In the genomic region with DNA sequence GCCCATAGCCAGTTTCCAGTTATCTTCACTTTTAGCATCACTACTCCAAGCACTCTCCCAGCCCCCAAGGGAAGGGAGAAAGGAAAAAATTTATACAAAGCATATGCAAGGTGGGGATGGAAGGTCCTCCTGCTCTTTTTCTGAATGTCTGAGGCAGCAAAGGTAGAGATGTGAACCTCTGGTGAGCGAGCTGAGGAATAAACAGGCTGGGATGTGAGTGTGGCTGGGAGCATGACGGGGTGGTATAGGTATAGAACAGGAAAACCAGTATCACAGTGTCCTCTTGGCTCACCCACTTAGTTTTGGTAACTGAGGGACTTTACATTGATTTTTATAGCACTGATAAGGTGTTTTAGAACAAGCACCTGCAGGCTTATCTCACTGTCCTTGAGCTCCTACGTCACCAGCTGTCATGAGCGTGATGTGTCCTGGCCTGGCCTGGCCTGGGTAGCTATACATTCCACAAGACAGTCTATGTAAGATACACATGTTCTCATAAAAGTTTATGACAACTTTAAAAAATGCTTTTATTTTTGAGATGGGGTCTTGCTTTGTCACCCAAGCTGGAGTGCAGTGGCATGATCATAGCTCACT, we compare ENCODE assay signal across 13 cellular contexts.
"Had no signal": no experiment of that assay in that cellular context is flagged by ENCODE, and none has a peak within 500 bp of the region (broad histone marks: within the 10 kb centered on the region; RNA-seq: fewer than 3 reads in every experiment).

No MANE protein-coding gene starts in this region.

- H3K27me3 ChIP-seq: ascending aorta, right lobe of liver, suprapubic skin had no signal

- H3K36me3 ChIP-seq: ascending aorta, right lobe of liver, suprapubic skin had no signal

- FAIRE-seq: endometrium had no signal

- ATAC-seq: psoas muscle, SK-N-SH treated with all-trans-retinoic acid at 6 μM for 48 hours had no signal

- DNase-seq: activated CD4-positive, CD25-positive, alpha-beta regulatory T cell treated with anti-CD3 and anti-CD28 coated beads, Interleukin-2, amount 50 U/mL, for 72 hours; activated naive CD4-positive, alpha-beta T cell treated with anti-CD3 and anti-CD28 coated beads for 36 hours; activated T-cell treated with anti-CD3 and anti-CD28 coated beads for 4 hours; midbrain; naive thymus-derived CD8-positive, alpha-beta T cell; psoas muscle; right lobe of liver; T1000 had no signal

- H3K9me3 ChIP-seq: ascending aorta, psoas muscle, right lobe of liver, suprapubic skin had no signal

- H3K27ac ChIP-seq: ascending aorta, psoas muscle, right lobe of liver, suprapubic skin had no signal

- H3K4me1 ChIP-seq: ascending aorta, psoas muscle, right lobe of liver, suprapubic skin had no signal

- H3K4me3 ChIP-seq: ascending aorta, lung, psoas muscle, right lobe of liver, suprapubic skin had no signal
